26 cellular contexts compared by ENCODE assay signal in genomic region chr1:110250018-110250417, GRCh38.
"Had no signal": no experiment of that assay in that cellular context is flagged by ENCODE, and none has a peak within 500 bp of the region (broad histone marks: within the 10 kb centered on the region; RNA-seq: fewer than 3 reads in every experiment).

No MANE protein-coding gene starts in this region.

- H3K9me3 ChIP-seq: SJSA1 had no signal

- H3K27me3 Mint-ChIP-seq: activated CD4-positive, alpha-beta memory T cell treated with anti-CD3 and anti-CD28 coated beads for 36 hours; activated CD4-positive, alpha-beta T cell treated with anti-CD3 and anti-CD28 coated beads, Interleukin-2, amount 10 ng/mL, durations not matched to agents 7 days and 5 days; activated naive CD4-positive, alpha-beta T cell treated with anti-CD3 and anti-CD28 coated beads, Interleukin-2, amount 10 ng/mL, durations not matched to agents 7 days and 5 days; activated naive CD8-positive, alpha-beta T cell treated with anti-CD3 and anti-CD28 coated beads for 36 hours had no signal

- ATAC-seq: activated T-cell treated with anti-CD3 and anti-CD28 coated beads, Interleukin-2, amount 50 U/mL, for 72 hours; K562; Panc1; T-cell had no signal

- H3K4me1 Mint-ChIP-seq: activated CD4-positive, alpha-beta T cell treated with anti-CD3 and anti-CD28 coated beads, Interleukin-2, amount 10 ng/mL, durations not matched to agents 7 days and 5 days; activated naive CD4-positive, alpha-beta T cell treated with anti-CD3 and anti-CD28 coated beads, Interleukin-2, amount 10 ng/mL, durations not matched to agents 7 days and 5 days; activated naive CD8-positive, alpha-beta T cell treated with anti-CD3 and anti-CD28 coated beads for 36 hours had no signal

- DNase-seq: activated CD4-positive, alpha-beta memory T cell treated with anti-CD3 and anti-CD28 coated beads for 36 hours; activated CD4-positive, alpha-beta T cell treated with anti-CD3 and anti-CD28 coated beads, Interleukin-2, amount 10 ng/mL, durations not matched to agents 7 days and 5 days; activated CD4-positive, CD25-positive, alpha-beta regulatory T cell; activated gamma-delta T cell treated with Interleukin-2 at 50 U/mL for 16 hours; activated naive CD4-positive, alpha-beta T cell treated with anti-CD3 and anti-CD28 coated beads, Interleukin-2, amount 10 ng/mL, durations not matched to agents 7 days and 5 days; activated naive CD8-positive, alpha-beta T cell treated with anti-CD3 and anti-CD28 coated beads for 36 hours; activated T-cell treated with anti-CD3 and anti-CD28 coated beads, Interleukin-2, amount 50 U/mL, for 72 hours; Karpas-422; MM.1S; NCI-H1105; NCI-H1436 treated with DMSO at 0.1 percent for 48 hours; NCI-H187; NCI-H2081; NCI-H446; NCI-H526; NCI-H774; NK-92 treated with Interleukin-12 subunit alpha and Interleukin-12 subunit beta, amount 100 ng/mL, for 24 hours; OCI-M1; SHP77; T-cell; T-helper 2 cell; T1000 had no signal

- H3K4me1 ChIP-seq: SJSA1 had no signal

- H3K27ac Mint-ChIP-seq: activated CD4-positive, alpha-beta memory T cell treated with anti-CD3 and anti-CD28 coated beads for 36 hours; activated CD4-positive, alpha-beta T cell treated with anti-CD3 and anti-CD28 coated beads, Interleukin-2, amount 10 ng/mL, durations not matched to agents 7 days and 5 days; activated naive CD4-positive, alpha-beta T cell treated with anti-CD3 and anti-CD28 coated beads, Interleukin-2, amount 10 ng/mL, durations not matched to agents 7 days and 5 days; activated naive CD8-positive, alpha-beta T cell treated with anti-CD3 and anti-CD28 coated beads for 36 hours; activated T-cell treated with anti-CD3 and anti-CD28 coated beads, Interleukin-2, amount 50 U/mL, for 72 hours; activated T-helper 2 cell treated with anti-CD3 and anti-CD28 coated beads, Interferon-gamma antibody, Interleukin-2, Interleukin-4, amounts not matched to agents 10 μg/mL and 5 μg/mL and 100 μg/mL, durations not matched to agents 14 hours and 24 hours and 36 hours; T-cell had no signal

- H3K36me3 ChIP-seq: SJSA1 had no signal

- H3K4me3 Mint-ChIP-seq: activated CD4-positive, alpha-beta memory T cell treated with anti-CD3 and anti-CD28 coated beads for 36 hours; activated CD4-positive, alpha-beta T cell treated with anti-CD3 and anti-CD28 coated beads, Interleukin-2, amount 10 ng/mL, durations not matched to agents 7 days and 5 days; activated naive CD4-positive, alpha-beta T cell treated with anti-CD3 and anti-CD28 coated beads, Interleukin-2, amount 10 ng/mL, durations not matched to agents 7 days and 5 days; activated naive CD8-positive, alpha-beta T cell treated with anti-CD3 and anti-CD28 coated beads for 36 hours; activated T-cell treated with anti-CD3 and anti-CD28 coated beads, Interleukin-2, amount 50 U/mL, for 72 hours; T-cell had no signal

- H3K4me3 ChIP-seq: K562, SJSA1 had no signal

- H3K27ac ChIP-seq: SJSA1 had no signal

- H3K9me3 Mint-ChIP-seq: activated CD4-positive, alpha-beta memory T cell treated with anti-CD3 and anti-CD28 coated beads for 36 hours; activated CD4-positive, alpha-beta T cell treated with anti-CD3 and anti-CD28 coated beads, Interleukin-2, amount 10 ng/mL, durations not matched to agents 7 days and 5 days; activated naive CD4-positive, alpha-beta T cell treated with anti-CD3 and anti-CD28 coated beads, Interleukin-2, amount 10 ng/mL, durations not matched to agents 7 days and 5 days; activated naive CD8-positive, alpha-beta T cell treated with anti-CD3 and anti-CD28 coated beads for 36 hours; activated T-cell treated with anti-CD3 and anti-CD28 coated beads, Interleukin-2, amount 50 U/mL, for 72 hours; activated T-helper 2 cell treated with anti-CD3 and anti-CD28 coated beads, Interferon-gamma antibody, Interleukin-2, Interleukin-4, amounts not matched to agents 10 μg/mL and 5 μg/mL and 100 μg/mL, durations not matched to agents 14 hours and 24 hours and 36 hours; T-cell had no signal

- H3K36me3 Mint-ChIP-seq: activated CD4-positive, alpha-beta memory T cell treated with anti-CD3 and anti-CD28 coated beads for 36 hours; activated naive CD4-positive, alpha-beta T cell treated with anti-CD3 and anti-CD28 coated beads, Interleukin-2, amount 10 ng/mL, durations not matched to agents 7 days and 5 days; activated naive CD8-positive, alpha-beta T cell treated with anti-CD3 and anti-CD28 coated beads for 36 hours had no signal
